9 cellular contexts compared by ENCODE assay signal in genomic region chr5:33933723-33934544, GRCh38. TPM values are rescaled to one million over a fixed set of nuclear protein-coding genes. Genes with fewer than 3 reads are reported as not detected.
DNase-seq lines count a peak whose midpoint lies in the region; ATAC-seq lines count a peak whose summit lies in the region.
"Had no signal": no experiment of that assay in that cellular context is flagged by ENCODE, and none has a peak within 500 bp of the region (broad histone marks: within the 10 kb centered on the region; RNA-seq: fewer than 3 reads in every experiment).

No MANE protein-coding gene starts in this region.

- peaks cover 8% of the 10 kb centered on the region for H3K4me1 ChIP-seq in mesenchymal stem cell (ENCODE audit: control insufficient read depth, insufficient read depth, low read depth, low read length)

- no peak overlapping the region for H2BK5ac ChIP-seq in mesenchymal stem cell (ENCODE audit: low read depth, low read length, poor library complexity, severe bottlenecking)

- WGBS in mesenchymal stem cell: 77% methylated on average over 4 of the region's 4 CpGs

- no peak overlapping the region for H3K27ac ChIP-seq in mesenchymal stem cell (ENCODE audit: low read length, poor library complexity, severe bottlenecking)

- H3K79me1 ChIP-seq in mesenchymal stem cell (replicated peaks; ENCODE audit: low read length, poor library complexity, severe bottlenecking): no peaks in the 10 kb centered on the region

- H2BK120ac ChIP-seq in mesenchymal stem cell (ENCODE audit: low read depth, low read length): no peak overlapping the region

- H3K9me3 ChIP-seq in mesenchymal stem cell (ENCODE audit: control insufficient read depth, low read length) (no peaks in the 10 kb centered on the region), MG63 (no peaks in the 10 kb centered on the region)
- H3K9me3 ChIP-seq: mucosa of descending colon had no signal

- H2AFZ ChIP-seq in mesenchymal stem cell (ENCODE audit: low read depth, low read length): no peak overlapping the region

- H3K14ac ChIP-seq in mesenchymal stem cell (ENCODE audit: low read length in 2 of 2): no peak overlapping the region

- no peak overlapping the region for H4K8ac ChIP-seq in mesenchymal stem cell (ENCODE audit: low read length)

- H3K27me3 ChIP-seq in mesenchymal stem cell (ENCODE audit: control insufficient read depth in 1 of 2, insufficient read depth in 1 of 2, low read length in 2 of 2): peaks cover 10 to 28% of the 10 kb centered on the region in 2 experiments
- H3K27me3 ChIP-seq in MG63: peaks cover 39% of the 10 kb centered on the region

- no peak overlapping the region for H3K4me2 ChIP-seq in mesenchymal stem cell (ENCODE audit: low read length, poor library complexity, severe bottlenecking)

- H4K91ac ChIP-seq in mesenchymal stem cell (ENCODE audit: low read length): no peak overlapping the region

- peak; percentile 22 for DNase-seq in mesenchymal stem cell
- DNase-seq in NCI-H2081 treated with DMSO at 0.1 percent for 48 hours (lab: John Stamatoyannopoulos, UW): no peak
- DNase-seq in MG63: no peak
- no peak for DNase-seq in occipital lobe (lab: John Stamatoyannopoulos, UW)
- no peak for DNase-seq in ureter (ENCODE audit: low spot score)

- no peak overlapping the region for H2BK12ac ChIP-seq in mesenchymal stem cell (ENCODE audit: low read length in 2 of 2)

- no peak overlapping the region for H3K4me3 ChIP-seq in mesenchymal stem cell (ENCODE audit: insufficient read depth in 1 of 2, low read depth in 1 of 2, low read length in 2 of 2)
- no peak overlapping the region for H3K4me3 ChIP-seq in MG63
- H3K4me3 ChIP-seq: mucosa of descending colon had no signal

- ATAC-seq in GM19025 (IDR thresholded peaks at IDR 0.05; ENCODE audit: low read depth, unreplicated experiment): peak; percentile 82
- ATAC-seq in HG02623 (IDR thresholded peaks at IDR 0.05; ENCODE audit: unreplicated experiment): peak; percentile 83
- ATAC-seq in HG03571 (IDR thresholded peaks at IDR 0.05; ENCODE audit: unreplicated experiment): peak; percentile 77

- H3K4ac ChIP-seq in mesenchymal stem cell (ENCODE audit: low read depth in 1 of 2, low read length in 2 of 2): no peak overlapping the region

- H2AK5ac ChIP-seq in mesenchymal stem cell (ENCODE audit: low read length, severe bottlenecking): no peak overlapping the region

- H3K9ac ChIP-seq in mesenchymal stem cell (ENCODE audit: low read length): no peak overlapping the region

- H3K36me3 ChIP-seq in mesenchymal stem cell (ENCODE audit: control insufficient read depth in 1 of 2, insufficient read depth in 2 of 2, low read depth in 1 of 2, low read length in 2 of 2): no peaks in the 10 kb centered on the region
- H3K36me3 ChIP-seq in MG63: no peaks in the 10 kb centered on the region

- no peak overlapping the region for H3K23ac ChIP-seq in mesenchymal stem cell (ENCODE audit: low read length in 2 of 2)

- no peak overlapping the region for H3K18ac ChIP-seq in mesenchymal stem cell (ENCODE audit: low read depth in 1 of 2, low read length in 2 of 2)

- H2BK15ac ChIP-seq in mesenchymal stem cell (ENCODE audit: low read depth, poor library complexity, severe bottlenecking): no peak overlapping the region

RNA-seq across cellular contexts. Expression of gene RXFP3, which starts 2.3 kb away (rescaled TPM):
- polyA plus RNA-seq in mesenchymal stem cell (2013, experiment 1 of 2): not detected
- polyA plus RNA-seq in mesenchymal stem cell (2013, experiment 2 of 2): not detected
- not detected in 2 replicates for total RNA-seq in MG63 (2014; rRNA removed; shearing (Covaris generic); ENCODE audit: low replicate concordance)
- total RNA-seq in occipital lobe (0.94 TPM), ureter (not detected)
- total RNA-seq: mucosa of descending colon had no signal

RNA-seq across cellular contexts. Expression of gene ADAMTS12, which starts 42.1 kb away (rescaled TPM):
- 95.8 TPM for polyA plus RNA-seq in mesenchymal stem cell (2013, experiment 1 of 2)
- 95.5 TPM for polyA plus RNA-seq in mesenchymal stem cell (2013, experiment 2 of 2)
- 8.1 and 11.8 TPM in 2 replicates for total RNA-seq in MG63 (2014; rRNA removed; shearing (Covaris generic); ENCODE audit: low replicate concordance)
- total RNA-seq in occipital lobe (1.2 TPM), ureter (1.7 TPM)

RNA-seq across cellular contexts. Expression of gene SLC45A2, which starts 50.6 kb away (rescaled TPM):
- polyA plus RNA-seq in mesenchymal stem cell (2013, experiment 1 of 2): 0.28 TPM
- 0.23 TPM for polyA plus RNA-seq in mesenchymal stem cell (2013, experiment 2 of 2)
- not detected in 2 replicates for total RNA-seq in MG63 (2014; rRNA removed; shearing (Covaris generic); ENCODE audit: low replicate concordance)
- 0.16 TPM for total RNA-seq in occipital lobe
- total RNA-seq in ureter: not detected
